Comparison of ENCODE assay signal across 19 cellular contexts in the genomic region with DNA sequence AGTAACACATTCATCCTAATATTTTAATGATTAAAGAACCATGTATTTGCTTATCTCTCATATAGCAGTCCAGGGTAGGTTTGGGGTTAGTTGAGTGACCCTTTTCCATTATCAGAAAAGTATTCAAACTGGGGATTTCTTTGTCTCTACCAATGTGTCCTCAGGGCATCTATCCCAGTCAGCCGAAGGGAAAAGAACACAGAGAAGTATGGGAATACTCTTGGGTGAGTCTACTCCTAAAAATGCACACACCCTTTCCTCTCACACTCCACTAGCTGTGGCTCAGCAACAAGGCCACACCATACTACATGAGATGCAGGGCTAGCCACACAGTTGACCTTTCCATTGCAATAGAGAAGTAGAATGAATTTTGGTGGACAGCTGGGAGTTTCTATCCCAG.
DNase-seq lines count a peak whose midpoint lies in the region; ATAC-seq, FAIRE-seq and TF ChIP-seq lines count a peak whose summit lies in the region.
"Had no signal": no experiment of that assay in that cellular context is flagged by ENCODE, and none has a peak within 500 bp of the region (broad histone marks: within the 10 kb centered on the region; RNA-seq: fewer than 3 reads in every experiment).

No MANE protein-coding gene starts in this region.

- H3K27ac Mint-ChIP-seq in MCF 10A (ENCODE audit: low read depth, unreplicated experiment) (no peak overlapping the region), astrocyte (ENCODE audit: unreplicated experiment) (no peak overlapping the region)
- H3K27ac Mint-ChIP-seq: CD4-positive, CD25-positive, alpha-beta regulatory T cell had no signal

- dilution Hi-C loops in mammary epithelial cell (cut with HindIII; ENCODE audit: low sequenced_read_pairs) = no loop called here

- no peaks in the 10 kb centered on the region for H4K20me1 ChIP-seq in mammary epithelial cell (ENCODE audit: insufficient read depth, low read length)
- H4K20me1 ChIP-seq in astrocyte (ENCODE audit: insufficient read depth, low read length) = no peaks in the 10 kb centered on the region
- H4K20me1 ChIP-seq: BLaER1 treated with 17β-estradiol and CSF1 and Interleukin-3, amounts not matched to agents 10 nM and 100 nM had no signal

- no peaks in the 10 kb centered on the region for H3K9me3 ChIP-seq in mammary epithelial cell (replicated peaks; ENCODE audit: insufficient read depth, low read length)
- no peaks in the 10 kb centered on the region for H3K9me3 ChIP-seq in astrocyte (ENCODE audit: insufficient read depth, low read depth, low read length)
- H3K9me3 ChIP-seq: BLaER1 treated with 17β-estradiol and CSF1 and Interleukin-3, amounts not matched to agents 10 nM and 100 nM; HAP-1 had no signal

- 0% methylated on average over 1 of the region's 1 CpG for WGBS in mammary epithelial cell (ENCODE audit: low coverage, missing lambda C conversion rate)

- no peaks in the 10 kb centered on the region for H3K27me3 ChIP-seq in mammary epithelial cell (ENCODE audit: insufficient read depth, low read length)
- H3K27me3 ChIP-seq in astrocyte (ENCODE audit: insufficient read depth, low read length) = no peaks in the 10 kb centered on the region
- H3K27me3 ChIP-seq: BLaER1 treated with 17β-estradiol and CSF1 and Interleukin-3, amounts not matched to agents 10 nM and 100 nM had no signal

- no peaks in the 10 kb centered on the region for H3K79me2 ChIP-seq in mammary epithelial cell (ENCODE audit: insufficient read depth, low read length)
- H3K79me2 ChIP-seq in astrocyte (ENCODE audit: insufficient read depth, low read length) = no peaks in the 10 kb centered on the region

- H3K9me3 Mint-ChIP-seq in MCF 10A (ENCODE audit: unreplicated experiment) (no peaks in the 10 kb centered on the region), astrocyte (ENCODE audit: unreplicated experiment) (no peaks in the 10 kb centered on the region)
- H3K9me3 Mint-ChIP-seq: CD4-positive, CD25-positive, alpha-beta regulatory T cell had no signal

- POLR2A ChIA-PET in MCF 10A (lab: Yijun Ruan, JAX) (no interaction called here), GM10248 (lab: Yijun Ruan, JAX) (no interaction called here)

- H3K4me1 Mint-ChIP-seq in MCF 10A (ENCODE audit: insufficient read depth, unreplicated experiment) (peaks cover 6% of the 10 kb centered on the region), astrocyte (ENCODE audit: low read depth, unreplicated experiment) (peaks cover 4% of the 10 kb centered on the region)
- H3K4me1 Mint-ChIP-seq: CD4-positive, CD25-positive, alpha-beta regulatory T cell had no signal

- BruUV-seq in mammary epithelial cell (replicated peaks; lab: Mats Ljungman, UMichigan) (no TSS peak), MCF 10A (replicated peaks; lab: Mats Ljungman, UMichigan) (no TSS peak)

- ATAC-seq in left cardiac atrium (no peak), HG02970 (IDR thresholded peaks at IDR 0.05; ENCODE audit: low FRiP score, unreplicated experiment) (no peak)
- ATAC-seq: HepG2 had no signal

- H3K9ac ChIP-seq in mammary epithelial cell (ENCODE audit: insufficient read depth, low read length) (no peak overlapping the region), astrocyte (ENCODE audit: low read length) (no peak overlapping the region)
- H3K9ac ChIP-seq: BLaER1 treated with 17β-estradiol and CSF1 and Interleukin-3, amounts not matched to agents 10 nM and 100 nM had no signal

- H3K36me3 Mint-ChIP-seq in MCF 10A (ENCODE audit: insufficient read depth, unreplicated experiment) (no peaks in the 10 kb centered on the region), astrocyte (ENCODE audit: low read depth, unreplicated experiment) (no peaks in the 10 kb centered on the region)
- H3K36me3 Mint-ChIP-seq: CD4-positive, CD25-positive, alpha-beta regulatory T cell had no signal

- H3K4me1 ChIP-seq in mammary epithelial cell (ENCODE audit: insufficient read depth, low read length) = peaks cover 17% of the 10 kb centered on the region
- no peaks in the 10 kb centered on the region for H3K4me1 ChIP-seq in astrocyte (ENCODE audit: insufficient read depth, low read length)
- H3K4me1 ChIP-seq: BLaER1 treated with 17β-estradiol and CSF1 and Interleukin-3, amounts not matched to agents 10 nM and 100 nM had no signal

- H3K27me3 Mint-ChIP-seq in MCF 10A (ENCODE audit: insufficient read depth, unreplicated experiment) = no peaks in the 10 kb centered on the region
- no peaks in the 10 kb centered on the region for H3K27me3 Mint-ChIP-seq in astrocyte (ENCODE audit: low read depth, unreplicated experiment)

- no peak overlapping the region for H3K4me3 ChIP-seq in mammary epithelial cell (replicated peaks in 1 of 3; ENCODE audit: insufficient read depth in 1 of 3, low read depth in 2 of 3, low read length in 3 of 3)
- no peak overlapping the region for H3K4me3 ChIP-seq in astrocyte (ENCODE audit: insufficient read depth, low read depth, low read length)
- H3K4me3 ChIP-seq: BLaER1 treated with 17β-estradiol and CSF1 and Interleukin-3, amounts not matched to agents 10 nM and 100 nM; HAP-1 had no signal

- no peak for FAIRE-seq in astrocyte (lab: Jason Lieb, UNC)
- FAIRE-seq: GM19239, H1, HepG2, HTR-8/SVneo had no signal

- H3K27ac ChIP-seq in mammary epithelial cell (ENCODE audit: insufficient read depth, low read depth, low read length) (no peak overlapping the region), astrocyte (ENCODE audit: low read depth, low read length) (no peak overlapping the region)
- H3K27ac ChIP-seq: 22Rv1; BLaER1 treated with 17β-estradiol and CSF1 and Interleukin-3, amounts not matched to agents 10 nM and 100 nM had no signal

- intact Hi-C loops in mammary epithelial cell (cut with micrococcal nuclease) = no loop called here
- intact Hi-C loops in MCF 10A (cut with micrococcal nuclease) = no loop called here
- intact Hi-C loops in left cardiac atrium (cut with DNase I) = no loop called here

- peak overlapping the region; percentile 58 for H2AFZ ChIP-seq in mammary epithelial cell (ENCODE audit: low read depth, low read length)
- no peak overlapping the region for H2AFZ ChIP-seq in astrocyte (ENCODE audit: low read depth, low read length)

- H3K36me3 ChIP-seq in mammary epithelial cell (ENCODE audit: insufficient read depth, low read length) (no peaks in the 10 kb centered on the region), astrocyte (ENCODE audit: insufficient read depth, low read length) (no peaks in the 10 kb centered on the region)
- H3K36me3 ChIP-seq: BLaER1 treated with 17β-estradiol and CSF1 and Interleukin-3, amounts not matched to agents 10 nM and 100 nM; HAP-1 had no signal

- peak overlapping the region; percentile 8 for H3K4me2 ChIP-seq in mammary epithelial cell (ENCODE audit: insufficient read depth, low read depth, low read length)
- H3K4me2 ChIP-seq in astrocyte (ENCODE audit: low read length) = no peak overlapping the region
- H3K4me2 ChIP-seq: BLaER1 treated with 17β-estradiol and CSF1 and Interleukin-3, amounts not matched to agents 10 nM and 100 nM had no signal

- CTCF ChIA-PET in mammary epithelial cell (lab: Charles Lee; ENCODE audit: low non-redundant PET) (no interaction called here), MCF 10A (lab: Yijun Ruan, JAX) (no interaction called here), GM10248 (lab: Yijun Ruan, JAX) (interaction anchor here (1.0 to 1.1 kb wide), 2 partner anchors 10 to 16 kb away, joined by 3 read pairs; no protein-coding TSS in a partner anchor)

- DNase-seq in mammary epithelial cell (peak; percentile 61), MCF 10A (ENCODE audit: unreplicated experiment) (no peak), astrocyte (ENCODE audit: low read depth) (peak; percentile 12), kidney tubule cell (ENCODE audit: low spot score) (peak; percentile 44), GM10248 (ENCODE audit: extremely low spot score) (no peak), left cardiac atrium (no peak), NCI-H748 (lab: John Stamatoyannopoulos, UW; ENCODE audit: unreplicated experiment) (no peak)
- DNase-seq: Calu3; CD4-positive, CD25-positive, alpha-beta regulatory T cell; DMS79; GDM1 had no signal

- in situ Hi-C loops in mammary epithelial cell (cut with MboI; ENCODE audit: low sequenced_read_pairs in 2 of 2) = no loop called here

- TF ChIP-seq CTCF in mammary epithelial cell (conservative IDR thresholded peaks at IDR 0.05 in 1 of 2, IDR thresholded peaks at IDR 0.05 in 1 of 2; ENCODE audit: extremely low read depth in 1 of 2, insufficient read depth in 1 of 2, low read depth in 1 of 2, low read length in 2 of 2) (no peak), MCF 10A (IDR thresholded peaks at IDR 0.05; ENCODE audit: unreplicated experiment) (no peak), astrocyte (IDR thresholded peaks at IDR 0.05; ENCODE audit: insufficient read depth, low read depth, low read length) (no peak), GM10248 (IDR thresholded peaks at IDR 0.05; ENCODE audit: control extremely low read depth, extremely low read depth, low read depth, missing control alignments) (no peak)

- H3K4me3 Mint-ChIP-seq in MCF 10A (ENCODE audit: unreplicated experiment) = no peak overlapping the region
- H3K4me3 Mint-ChIP-seq in astrocyte (ENCODE audit: unreplicated experiment) = no peak overlapping the region
- H3K4me3 Mint-ChIP-seq: CD4-positive, CD25-positive, alpha-beta regulatory T cell had no signal

Comparison
In these comparisons a context has a peak if more than half of its experiments do, and no peak if none do; other contexts are left out.
1. DNase-seq: peak in mammary epithelial cell (single experiment), astrocyte (single experiment) and kidney tubule cell (single experiment); none in MCF 10A (single experiment), GM10248 (single experiment), left cardiac atrium (single experiment) and NCI-H748 (single experiment).